In genomic region chr4:107825072-107825789, GRCh38 we compare ENCODE assay signal across 8 cellular contexts. TPM values are rescaled to one million over a fixed set of nuclear protein-coding genes. Genes with fewer than 3 reads are reported as not detected.
DNase-seq lines count a peak whose midpoint lies in the region; ATAC-seq and TF ChIP-seq lines count a peak whose summit lies in the region.

No MANE protein-coding gene starts in this region.

- H3K9me3 ChIP-seq in BE2C, result no peaks in the 10 kb centered on the region
- H3K9me3 ChIP-seq in SJSA1 (replicated peaks), result no peaks in the 10 kb centered on the region
- H3K9me3 ChIP-seq in right lobe of liver, result no peaks in the 10 kb centered on the region
- H3K9me3 ChIP-seq in stomach smooth muscle (ENCODE audit: control insufficient read depth in 2 of 2, low read length in 2 of 2), result no peaks in the 10 kb centered on the region

- H3K9ac ChIP-seq in stomach smooth muscle (ENCODE audit: low read length in 2 of 2), result peak overlapping the region; percentile 82 to 88

- H3K27ac Mint-ChIP-seq in dendritic cell treated with granulocyte-macrophage colony-stimulating factor and Interleukin-4, amounts not matched to agents 40 ng/mL and 50 ng/mL, for 4 days, result peak overlapping the region; percentile 94

- peak overlapping the region; percentile 73 for H3K27ac ChIP-seq in SJSA1
- peak overlapping the region; percentile 79 to 93 (median 84) for H3K27ac ChIP-seq in right lobe of liver
- peak overlapping the region; percentile 77 for H3K27ac ChIP-seq in stomach smooth muscle (ENCODE audit: low read length)

- no peaks in the 10 kb centered on the region for H3K36me3 ChIP-seq in BE2C
- peaks cover 2% of the 10 kb centered on the region; the same call in 1 of the 2 replicates for H3K36me3 ChIP-seq in SJSA1
- no peaks in the 10 kb centered on the region for H3K36me3 ChIP-seq in right lobe of liver
- H3K36me3 ChIP-seq in stomach smooth muscle (ENCODE audit: control insufficient read depth in 2 of 2, insufficient read depth in 2 of 2, low read length in 2 of 2), result no peaks in the 10 kb centered on the region

- peak overlapping the region; percentile 95 for H3K4me3 Mint-ChIP-seq in dendritic cell treated with granulocyte-macrophage colony-stimulating factor and Interleukin-4, amounts not matched to agents 40 ng/mL and 50 ng/mL, for 4 days

- DNase-seq in BE2C, result peak; percentile 18
- peak; percentile 58 to 64 for DNase-seq in SJSA1 (ENCODE audit: low read depth in 1 of 2, low spot score in 2 of 2)
- peak in 2 of 3 donors; percentile 48 to 59 for DNase-seq in right lobe of liver
- no peak for DNase-seq in stimulated activated naive CD4-positive, alpha-beta T cell treated with Interleukin-2 at 50 U/mL for 16 hours (lab: John Stamatoyannopoulos, UW)

- ATAC-seq in GM19025 (IDR thresholded peaks at IDR 0.05; ENCODE audit: low read depth, unreplicated experiment), result peak; percentile 34
- peak; percentile 33 for ATAC-seq in HG03175 (IDR thresholded peaks at IDR 0.05; ENCODE audit: unreplicated experiment)
- peak; percentile 27 to 54 (median 51) for ATAC-seq in right lobe of liver

- peaks cover 6% of the 10 kb centered on the region for H3K36me3 Mint-ChIP-seq in dendritic cell treated with granulocyte-macrophage colony-stimulating factor and Interleukin-4, amounts not matched to agents 40 ng/mL and 50 ng/mL, for 4 days (ENCODE audit: low read depth)

- H3K4me1 ChIP-seq in BE2C, result no peaks in the 10 kb centered on the region
- H3K4me1 ChIP-seq in SJSA1 (replicated peaks), result peaks cover 17% of the 10 kb centered on the region
- peaks cover 0 to 14% (median 4%) of the 10 kb centered on the region in 4 donors for H3K4me1 ChIP-seq in right lobe of liver
- peaks cover 15% of the 10 kb centered on the region for H3K4me1 ChIP-seq in stomach smooth muscle (ENCODE audit: control insufficient read depth, insufficient read depth, low read length)

- intact Hi-C loops in dendritic cell treated with granulocyte-macrophage colony-stimulating factor and Interleukin-4, amounts not matched to agents 40 ng/mL and 50 ng/mL, for 4 days (cut with micrococcal nuclease), result loop anchor here (5.0 kb wide), 2 partner anchors 87 to 167 kb away; no protein-coding TSS in a partner anchor
- intact Hi-C loops in right lobe of liver (cut with DNase I), result no loop called here

- TF ChIP-seq CTCF in BE2C (IDR thresholded peaks at IDR 0.05; ENCODE audit: low read depth, low read length) (no peak), right lobe of liver (IDR thresholded peaks at IDR 0.05) (no peak)

- peaks cover 47% of the 10 kb centered on the region for H3K4me1 Mint-ChIP-seq in dendritic cell treated with granulocyte-macrophage colony-stimulating factor and Interleukin-4, amounts not matched to agents 40 ng/mL and 50 ng/mL, for 4 days (ENCODE audit: low read depth)

- peak overlapping the region; percentile 33 for H3K4me3 ChIP-seq in BE2C (ENCODE audit: low read depth, low read length)
- H3K4me3 ChIP-seq in SJSA1, result peak overlapping the region; percentile 90
- peak overlapping the region; percentile 67 to 87 (median 79) for H3K4me3 ChIP-seq in right lobe of liver
- peak overlapping the region; percentile 80 to 89 for H3K4me3 ChIP-seq in stomach smooth muscle (ENCODE audit: low read length in 2 of 2)

- no peak for TF ChIP-seq POLR2A in right lobe of liver (IDR thresholded peaks at IDR 0.05)

- H3K27me3 Mint-ChIP-seq in dendritic cell treated with granulocyte-macrophage colony-stimulating factor and Interleukin-4, amounts not matched to agents 40 ng/mL and 50 ng/mL, for 4 days, result peaks cover under 1% of the 10 kb centered on the region

- H3K27me3 ChIP-seq in BE2C (peaks cover 59% of the 10 kb centered on the region), SJSA1 (replicated peaks) (0 out of 2 replicates have a peak, but pooled peaks cover 4% of the 10 kb centered on the region), right lobe of liver (no peaks in the 10 kb centered on the region), stomach smooth muscle (ENCODE audit: control insufficient read depth in 1 of 2, insufficient read depth in 2 of 2, low read length in 2 of 2) (no peaks in the 10 kb centered on the region)

- WGBS in right lobe of liver (ENCODE audit: insufficient coverage, low coverage, low lambda C conversion rate, missing lambda C conversion rate), result 0% methylated on average over 11 of the region's 39 CpGs

- H3K9me3 Mint-ChIP-seq in dendritic cell treated with granulocyte-macrophage colony-stimulating factor and Interleukin-4, amounts not matched to agents 40 ng/mL and 50 ng/mL, for 4 days, result no peaks in the 10 kb centered on the region

RNA-seq across cellular contexts. Expression of gene SGMS2, which starts 0.5 kb away (rescaled TPM):
- polyA plus RNA-seq in BE2C (2012; ENCODE audit: insufficient read depth, insufficient read length, low read depth), result not detected
- 37.7 and 39.5 TPM in 2 replicates for total RNA-seq in SJSA1 (2014; rRNA removed; shearing (Covaris generic))
- total RNA-seq in right lobe of liver, result 10 to 100 TPM; 12.3 to 67.8 (median 29.3) TPM

Comparison
In these comparisons a context has a peak if more than half of its experiments do, and no peak if none do; other contexts are left out.
1. H3K4me3 ChIP-seq: peak in every context shown above with its lines; median percentile 90 in SJSA1; 84 in stomach smooth muscle; 79 in right lobe of liver; 33 in BE2C.